Comparison of ENCODE assay signal across 23 cellular contexts in the genomic region with DNA sequence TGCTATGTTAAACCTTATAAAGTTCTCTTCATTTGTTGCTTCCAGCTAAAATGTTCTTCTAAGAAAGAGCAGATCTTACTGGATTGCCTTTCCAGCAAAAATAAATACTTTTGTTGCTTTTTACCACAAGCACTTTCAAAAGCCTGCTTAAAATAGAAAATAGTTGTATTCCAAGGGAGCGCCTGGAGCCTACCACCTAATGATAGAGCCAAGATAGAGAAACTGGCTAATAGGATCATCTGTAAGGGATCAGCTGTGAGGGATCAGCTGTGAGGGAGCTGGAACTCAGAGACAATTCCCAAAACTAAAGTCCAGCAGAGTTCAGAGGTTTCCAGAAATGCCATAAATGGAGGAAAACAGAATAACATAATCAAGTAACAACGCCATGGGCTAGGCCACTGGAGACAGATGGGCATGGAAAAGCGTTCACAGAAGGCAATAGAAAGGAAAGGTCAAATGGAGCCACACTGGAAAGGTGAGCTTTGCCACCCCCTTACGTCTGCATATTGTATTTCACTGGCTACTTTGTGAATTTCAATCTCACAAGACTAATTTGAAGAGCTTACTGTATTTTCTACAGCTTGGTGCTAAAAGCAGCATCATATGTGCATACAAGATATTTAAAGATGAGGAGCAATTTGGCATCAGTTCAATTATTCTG.
A peak's percentile ranks its signal among the peaks of the same experiment; 100 is the strongest.
DNase-seq lines count a peak whose midpoint lies in the region; ATAC-seq, FAIRE-seq and TF ChIP-seq lines count a peak whose summit lies in the region.
"Had no signal": no experiment of that assay in that cellular context is flagged by ENCODE, and none has a peak within 500 bp of the region (broad histone marks: within the 10 kb centered on the region; RNA-seq: fewer than 3 reads in every experiment).

No MANE protein-coding gene starts in this region.

- H3K27ac ChIP-seq in SK-N-SH (ENCODE audit: low read depth in 2 of 2, low read length in 1 of 2) = no peak overlapping the region
- H3K27ac ChIP-seq: body of pancreas, esophagus muscularis mucosa, lower lobe of right lung, psoas muscle, SK-N-MC had no signal

- H3K9me3 ChIP-seq in SK-N-SH = peaks cover 2% of the 10 kb centered on the region; the same call in 1 of the 2 replicates

- H2AFZ ChIP-seq in SK-N-SH (ENCODE audit: low read depth) = no peak overlapping the region

- TF ChIP-seq CTCF in SK-N-SH (IDR thresholded peaks at IDR 0.05) (peak; percentile 38), bronchial epithelial cell (IDR thresholded peaks at IDR 0.05; ENCODE audit: insufficient read depth, low read length, severe bottlenecking) (peak; percentile 19)

- H3K27me3 ChIP-seq in SK-N-SH (ENCODE audit: insufficient read depth) = no peaks in the 10 kb centered on the region
- no peaks in the 10 kb centered on the region for H3K27me3 ChIP-seq in bronchial epithelial cell (ENCODE audit: control insufficient read depth, insufficient read depth, low read length)
- H3K27me3 ChIP-seq: body of pancreas had no signal

- H3K79me2 ChIP-seq in SK-N-SH (ENCODE audit: insufficient read depth) = no peaks in the 10 kb centered on the region

- no peaks in the 10 kb centered on the region for H3F3A ChIP-seq in SK-N-SH (replicated peaks; ENCODE audit: insufficient read depth)

- no peak overlapping the region for H3K9ac ChIP-seq in SK-N-SH

- ATAC-seq in SK-N-SH treated with all-trans-retinoic acid at 6 μM for 48 hours (no peak), HG03095 (IDR thresholded peaks at IDR 0.05; ENCODE audit: unreplicated experiment) (no peak), GM18867 (IDR thresholded peaks at IDR 0.05; ENCODE audit: unreplicated experiment) (no peak)
- ATAC-seq: psoas muscle had no signal

- no peak overlapping the region for H3K4me2 ChIP-seq in SK-N-SH

- no peaks in the 10 kb centered on the region for H3K36me3 ChIP-seq in SK-N-SH (replicated peaks in 1 of 2; ENCODE audit: control insufficient read depth in 1 of 2, insufficient read depth in 2 of 2, low read length in 1 of 2)
- no peaks in the 10 kb centered on the region for H3K36me3 ChIP-seq in bronchial epithelial cell (ENCODE audit: control insufficient read depth, insufficient read depth, low read length)
- H3K36me3 ChIP-seq: esophagus muscularis mucosa, lower lobe of right lung had no signal

- CTCF ChIA-PET in SK-N-SH (lab: Yijun Ruan, JAX) = no interaction called here

- POLR2A ChIA-PET in SK-N-SH (lab: Yijun Ruan, JAX) = no interaction called here

- no peaks in the 10 kb centered on the region for H3K9me2 ChIP-seq in SK-N-SH

- FAIRE-seq in bronchial epithelial cell (lab: Jason Lieb, UNC) = no peak
- FAIRE-seq: GM12891, GM19239 had no signal

- WGBS in SK-N-SH (ENCODE audit: low lambda C conversion rate) = 53% methylated on average over 4 of the region's 4 CpGs

- no peaks in the 10 kb centered on the region for H4K20me1 ChIP-seq in SK-N-SH (ENCODE audit: insufficient read depth)

- no peak for TF ChIP-seq EP300 in SK-N-SH (IDR thresholded peaks at IDR 0.05; ENCODE audit: borderline replicate concordance in 1 of 2, low read depth in 1 of 2, low read length in 1 of 2)

- DNase-seq in SK-N-SH (no peak), NAMALWA (ENCODE audit: low spot score) (peak; percentile 17), bronchial epithelial cell (ENCODE audit: low read depth) (no peak), C1 segment of cervical spinal cord (lab: John Stamatoyannopoulos, UW) (no peak)
- DNase-seq: activated CD4-positive, alpha-beta T cell treated with anti-CD3 and anti-CD28 coated beads, Interleukin-2, amount 50 U/mL, for 48 hours; activated CD8-positive, alpha-beta memory T cell treated with anti-CD3 and anti-CD28 coated beads, Interleukin-2, amount 50 U/mL, for 48 hours; activated naive CD8-positive, alpha-beta T cell treated with anti-CD3 and anti-CD28 coated beads, Interleukin-2, amount 10 ng/mL, durations not matched to agents 7 days and 5 days; CD4-positive, CD25-positive, alpha-beta regulatory T cell; effector CD8-positive, alpha-beta T cell; islet precursor cell; lower lobe of right lung; NCI-H1694; NCI-H345; psoas muscle; substantia nigra had no signal

- H3K4me1 ChIP-seq in SK-N-SH (ENCODE audit: control insufficient read depth in 1 of 2, insufficient read depth in 2 of 2, low read depth in 1 of 2, low read length in 1 of 2) = no peaks in the 10 kb centered on the region
- H3K4me1 ChIP-seq: esophagus muscularis mucosa, lower lobe of right lung, psoas muscle had no signal

- TF ChIP-seq RAD21 in SK-N-SH (IDR thresholded peaks at IDR 0.05; ENCODE audit: low read length) = no peak

- no peak overlapping the region for H3K4me3 ChIP-seq in SK-N-SH (ENCODE audit: low read depth in 2 of 2, low read length in 1 of 2)
- H3K4me3 ChIP-seq in bronchial epithelial cell (ENCODE audit: low read depth, low read length) = no peak overlapping the region
- H3K4me3 ChIP-seq: body of pancreas, esophagus muscularis mucosa, lower lobe of right lung, psoas muscle, SK-N-MC had no signal

TF ChIP-seq in SK-N-SH, 30 proteins besides CTCF, POLR2A, EP300 and RAD21:
- no peak for TF ChIP-seq FOXM1 (IDR thresholded peaks at IDR 0.05; ENCODE audit: low read depth)
- no peak for TF ChIP-seq RFX5 (IDR thresholded peaks at IDR 0.05; ENCODE audit: low read length)
- no peak for TF ChIP-seq GABPA (IDR thresholded peaks at IDR 0.05; ENCODE audit: low read depth)
- no peak for TF ChIP-seq TCF12 (IDR thresholded peaks at IDR 0.05)
- no peak for TF ChIP-seq RXRA (IDR thresholded peaks at IDR 0.05; ENCODE audit: borderline replicate concordance, low read depth)
- TF ChIP-seq NFIC (IDR thresholded peaks at IDR 0.05; ENCODE audit: borderline replicate concordance) = no peak
- no peak for TF ChIP-seq CHD2 (IDR thresholded peaks at IDR 0.05; ENCODE audit: low read length, partially characterized antibody)
- no peak for TF ChIP-seq SMC3 (IDR thresholded peaks at IDR 0.05; ENCODE audit: low read depth, low read length)
- TF ChIP-seq SIN3A (IDR thresholded peaks at IDR 0.05; ENCODE audit: borderline replicate concordance, low read depth, low read length) = no peak

TF ChIP-seq in SK-N-SH treated with all-trans-retinoic acid at 6 μM for 48 hours, 23 proteins besides CTCF, POLR2A, EP300 and RAD21:
- TF ChIP-seq ZNF565 (CRISPR knock-in tag; conservative IDR thresholded peaks at IDR 0.05; ENCODE audit: low read depth) (no peak), GLIS3 (CRISPR knock-in tag; IDR thresholded peaks at IDR 0.05) (no peak), BACH2 (CRISPR knock-in tag; IDR thresholded peaks at IDR 0.05; ENCODE audit: borderline replicate concordance) (no peak), SNAI2 (CRISPR knock-in tag; IDR thresholded peaks at IDR 0.05) (no peak), OSR1 (CRISPR knock-in tag; IDR thresholded peaks at IDR 0.05) (no peak), ESRRG (CRISPR knock-in tag; IDR thresholded peaks at IDR 0.05) (no peak), ZC3H10 (CRISPR knock-in tag; IDR thresholded peaks at IDR 0.05) (no peak), CSDC2 (CRISPR knock-in tag; IDR thresholded peaks at IDR 0.05) (no peak), ZNF8 (CRISPR knock-in tag; IDR thresholded peaks at IDR 0.05) (no peak), TCF4 (CRISPR knock-in tag; IDR thresholded peaks at IDR 0.05; ENCODE audit: borderline replicate concordance) (no peak)
- TF ChIP-seq, protein P1, sequence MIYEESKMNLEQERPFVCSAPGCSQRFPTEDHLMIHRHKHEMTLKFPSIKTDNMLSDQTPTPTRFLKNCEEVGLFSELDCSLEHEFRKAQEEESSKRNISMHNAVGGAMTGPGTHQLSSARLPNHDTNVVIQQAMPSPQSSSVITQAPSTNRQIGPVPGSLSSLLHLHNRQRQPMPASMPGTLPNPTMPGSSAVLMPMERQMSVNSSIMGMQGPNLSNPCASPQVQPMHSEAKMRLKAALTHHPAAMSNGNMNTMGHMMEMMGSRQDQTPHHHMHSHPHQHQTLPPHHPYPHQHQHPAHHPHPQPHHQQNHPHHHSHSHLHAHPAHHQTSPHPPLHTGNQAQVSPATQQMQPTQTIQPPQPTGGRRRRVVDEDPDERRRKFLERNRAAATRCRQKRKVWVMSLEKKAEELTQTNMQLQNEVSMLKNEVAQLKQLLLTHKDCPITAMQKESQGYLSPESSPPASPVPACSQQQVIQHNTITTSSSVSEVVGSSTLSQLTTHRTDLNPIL (CRISPR knock-in tag; IDR thresholded peaks at IDR 0.05; ENCODE audit: low read depth) = no peak
- TF ChIP-seq, protein P2, sequence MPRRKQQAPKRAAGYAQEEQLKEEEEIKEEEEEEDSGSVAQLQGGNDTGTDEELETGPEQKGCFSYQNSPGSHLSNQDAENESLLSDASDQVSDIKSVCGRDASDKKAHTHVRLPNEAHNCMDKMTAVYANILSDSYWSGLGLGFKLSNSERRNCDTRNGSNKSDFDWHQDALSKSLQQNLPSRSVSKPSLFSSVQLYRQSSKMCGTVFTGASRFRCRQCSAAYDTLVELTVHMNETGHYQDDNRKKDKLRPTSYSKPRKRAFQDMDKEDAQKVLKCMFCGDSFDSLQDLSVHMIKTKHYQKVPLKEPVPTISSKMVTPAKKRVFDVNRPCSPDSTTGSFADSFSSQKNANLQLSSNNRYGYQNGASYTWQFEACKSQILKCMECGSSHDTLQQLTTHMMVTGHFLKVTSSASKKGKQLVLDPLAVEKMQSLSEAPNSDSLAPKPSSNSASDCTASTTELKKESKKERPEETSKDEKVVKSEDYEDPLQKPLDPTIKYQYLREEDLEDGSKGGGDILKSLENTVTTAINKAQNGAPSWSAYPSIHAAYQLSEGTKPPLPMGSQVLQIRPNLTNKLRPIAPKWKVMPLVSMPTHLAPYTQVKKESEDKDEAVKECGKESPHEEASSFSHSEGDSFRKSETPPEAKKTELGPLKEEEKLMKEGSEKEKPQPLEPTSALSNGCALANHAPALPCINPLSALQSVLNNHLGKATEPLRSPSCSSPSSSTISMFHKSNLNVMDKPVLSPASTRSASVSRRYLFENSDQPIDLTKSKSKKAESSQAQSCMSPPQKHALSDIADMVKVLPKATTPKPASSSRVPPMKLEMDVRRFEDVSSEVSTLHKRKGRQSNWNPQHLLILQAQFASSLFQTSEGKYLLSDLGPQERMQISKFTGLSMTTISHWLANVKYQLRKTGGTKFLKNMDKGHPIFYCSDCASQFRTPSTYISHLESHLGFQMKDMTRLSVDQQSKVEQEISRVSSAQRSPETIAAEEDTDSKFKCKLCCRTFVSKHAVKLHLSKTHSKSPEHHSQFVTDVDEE (CRISPR knock-in tag; IDR thresholded peaks at IDR 0.05) = no peak
